Comparison of ENCODE assay signal across 8 cellular contexts in genomic region chr1:41242645-41243171, GRCh38. TPM values are rescaled to one million over a fixed set of nuclear protein-coding genes. Genes with fewer than 3 reads are reported as not detected.
DNase-seq lines count a peak whose midpoint lies in the region; ATAC-seq, FAIRE-seq and TF ChIP-seq lines count a peak whose summit lies in the region.

No MANE protein-coding gene starts in this region.

- H3K4me1 Mint-ChIP-seq in H9 (peaks cover 15 to 17% of the 10 kb centered on the region in 2 experiments), progenitor cell of endocrine pancreas (ENCODE audit: low read depth) (peaks cover 23% of the 10 kb centered on the region)

- H2AK5ac ChIP-seq in H9 (ENCODE audit: insufficient read length, low read length): no peak overlapping the region

- H3K27ac ChIP-seq in H9 (ENCODE audit: insufficient read length, low read depth, low read length) (no peak overlapping the region), fibroblast of lung (ENCODE audit: insufficient read depth, low read length) (peak overlapping the region; percentile 61)

- H2BK12ac ChIP-seq in H9 (ENCODE audit: insufficient read length, low read depth, low read length): no peak overlapping the region

- WGBS in H9 (ENCODE audit: extremely low coverage, insufficient read length, low lambda C conversion rate): no CpG with 5 or more reads among the region's 16 CpGs

- no peak overlapping the region for H2BK20ac ChIP-seq in H9 (ENCODE audit: low read depth, low read length, poor library complexity, severe bottlenecking)

- TF ChIP-seq CTCF in H9 (conservative IDR thresholded peaks at IDR 0.05) (no peak), fibroblast of lung (conservative IDR thresholded peaks at IDR 0.05 in 1 of 2, IDR thresholded peaks at IDR 0.05 in 1 of 2; ENCODE audit: low read depth in 1 of 2, low read length in 2 of 2) (no peak), progenitor cell of endocrine pancreas (IDR thresholded peaks at IDR 0.05; ENCODE audit: unreplicated experiment) (no peak)

- no peak overlapping the region for H2BK120ac ChIP-seq in H9 (ENCODE audit: low read depth, low read length, poor library complexity, severe bottlenecking)

- no peak for FAIRE-seq in frontal cortex (lab: Jason Lieb, UNC)

- no peak overlapping the region for H3K56ac ChIP-seq in H9 (ENCODE audit: insufficient read length, low read depth, low read length)

- no peak overlapping the region for H4K8ac ChIP-seq in H9 (replicated peaks; ENCODE audit: insufficient read length, low read depth, low read length)

- H3K27ac Mint-ChIP-seq in H9 (no peak overlapping the region), progenitor cell of endocrine pancreas (peak overlapping the region; percentile 43)

- H3K4me1 ChIP-seq in H9 (ENCODE audit: insufficient read depth, low read length) (peaks cover 2% of the 10 kb centered on the region; the same call in 1 of the 2 replicates), fibroblast of lung (ENCODE audit: control insufficient read depth, extremely low read depth, insufficient read depth, low read length) (peaks cover 4% of the 10 kb centered on the region)

- ATAC-seq in HG03439 (IDR thresholded peaks at IDR 0.05; ENCODE audit: unreplicated experiment): no peak

- peak overlapping the region; percentile 87 for H3K18ac ChIP-seq in H9 (ENCODE audit: insufficient read length, low read depth, low read length)

- peak overlapping the region; percentile 55 to 70 (median 64) for H3K4me3 ChIP-seq in fibroblast of lung (replicated peaks in 1 of 4; ENCODE audit: control extremely low read depth in 1 of 4, insufficient read depth in 1 of 4, low read depth in 3 of 4, low read length in 4 of 4)

- H4K5ac ChIP-seq in H9 (ENCODE audit: insufficient read length, low read depth, low read length): no peak overlapping the region

- H2BK15ac ChIP-seq in H9 (ENCODE audit: low read depth, low read length): no peak overlapping the region

- H3K79me2 ChIP-seq in H9 (ENCODE audit: insufficient read depth, low read length) (peaks cover 3% of the 10 kb centered on the region; the same call in 1 of the 2 replicates), fibroblast of lung (ENCODE audit: control insufficient read depth, insufficient read depth, low read length) (peaks cover 11% of the 10 kb centered on the region)

- no peak overlapping the region for H3K23ac ChIP-seq in H9 (ENCODE audit: insufficient read length, low read depth, low read length)

- H3K9me3 Mint-ChIP-seq in H9 (no peaks in the 10 kb centered on the region), progenitor cell of endocrine pancreas (ENCODE audit: low read depth) (no peaks in the 10 kb centered on the region)

- no peaks in the 10 kb centered on the region for H3K36me3 Mint-ChIP-seq in H9 (ENCODE audit: insufficient read depth in 1 of 3, low read depth in 3 of 3)
- H3K36me3 Mint-ChIP-seq in progenitor cell of endocrine pancreas (ENCODE audit: insufficient read depth): no peaks in the 10 kb centered on the region

- H3K4ac ChIP-seq in H9 (ENCODE audit: low read depth, low read length): no peak overlapping the region; the same call in 1 of the 2 replicates

- peaks cover 4% of the 10 kb centered on the region for H3K23me2 ChIP-seq in H9 (ENCODE audit: insufficient read length, low read depth, low read length, poor library complexity, severe bottlenecking)

- no peak overlapping the region for H3T11ph ChIP-seq in H9 (ENCODE audit: low read length)

- H3K79me1 ChIP-seq in H9 (ENCODE audit: insufficient read depth, low read depth, low read length, poor library complexity, severe bottlenecking): peaks cover 6% of the 10 kb centered on the region

- H3K27me3 Mint-ChIP-seq in H9 (ENCODE audit: low read depth) (peaks cover 28% of the 10 kb centered on the region), progenitor cell of endocrine pancreas (peaks cover 7% of the 10 kb centered on the region)

- H4K20me1 ChIP-seq in H9 (ENCODE audit: control insufficient read depth, insufficient read depth, insufficient read length): no peaks in the 10 kb centered on the region
- peaks cover 1% of the 10 kb centered on the region for H4K20me1 ChIP-seq in fibroblast of lung (ENCODE audit: control insufficient read depth, extremely low read depth, insufficient read depth, low read length)

- H4K91ac ChIP-seq in H9 (ENCODE audit: insufficient read length, low read depth, low read length): no peak overlapping the region

- H3K36me3 ChIP-seq in fibroblast of lung (ENCODE audit: control insufficient read depth, insufficient read depth, low read length): no peaks in the 10 kb centered on the region

- peak overlapping the region; percentile 92 for H3K14ac ChIP-seq in H9 (ENCODE audit: insufficient read depth, low read length)

- H3K4me3 Mint-ChIP-seq in H9 (peak overlapping the region; percentile 51 to 79), progenitor cell of endocrine pancreas (ENCODE audit: low read depth) (peak overlapping the region; percentile 71)

- H3K9me3 ChIP-seq in H9 (ENCODE audit: control insufficient read depth, low read depth, low read length) (no peaks in the 10 kb centered on the region), fibroblast of lung (ENCODE audit: control insufficient read depth, insufficient read depth, low read depth, low read length) (no peaks in the 10 kb centered on the region)

- DNase-seq in DMS79 (lab: John Stamatoyannopoulos, UW): peak; percentile 72
- DNase-seq in H9: no peak
- DNase-seq in SK-N-DZ (ENCODE audit: low spot score): peak; percentile 42
- no peak for DNase-seq in fibroblast of lung (ENCODE audit: low read depth in 2 of 2)
- DNase-seq in progenitor cell of endocrine pancreas (ENCODE audit: low spot score, unreplicated experiment): no peak
- DNase-seq in frontal cortex (ENCODE audit: low spot score in 2 of 2): no peak
- DNase-seq in NCI-H187 (lab: John Stamatoyannopoulos, UW): no peak

- peak overlapping the region; percentile 70 for H3K4me2 ChIP-seq in H9 (ENCODE audit: insufficient read depth, insufficient read length, low read length)
- H3K4me2 ChIP-seq in fibroblast of lung (ENCODE audit: extremely low read depth, insufficient read depth, low read length): peak overlapping the region; percentile 75

- no peaks in the 10 kb centered on the region for H3K27me3 ChIP-seq in H9 (ENCODE audit: insufficient read depth, low read length)
- H3K27me3 ChIP-seq in fibroblast of lung (ENCODE audit: control insufficient read depth, insufficient read depth, low read length): no peaks in the 10 kb centered on the region

- H2BK5ac ChIP-seq in H9 (ENCODE audit: insufficient read length, low read length): no peak overlapping the region

- no peak overlapping the region for H2AFZ ChIP-seq in H9 (ENCODE audit: low read length)
- H2AFZ ChIP-seq in fibroblast of lung (ENCODE audit: low read length): peak overlapping the region; percentile 94

- H3K9ac ChIP-seq in H9 (ENCODE audit: extremely low read depth, insufficient read length, low read length): peak overlapping the region; percentile 60
- peak overlapping the region; percentile 74 for H3K9ac ChIP-seq in fibroblast of lung (ENCODE audit: insufficient read depth, low read length)

RNA-seq across cellular contexts. Expression of gene SCMH1, which starts 0.6 kb away (rescaled TPM):
- total RNA-seq in H9 (2021) (16.4 and 16.5 TPM in 2 replicates), fibroblast of lung (20.0 and 24.8 TPM in 2 replicates), progenitor cell of endocrine pancreas (55.4 and 57.6 TPM in 2 replicates), frontal cortex (29.8 TPM)
- 29.6 and 34.6 TPM in 2 replicates for polyA plus RNA-seq in SK-N-DZ (2014; cell fraction: cytosol; rRNA removed)
- 31.9 and 42.3 TPM in 2 replicates for polyA plus RNA-seq in SK-N-DZ (2014; cell fraction: nucleus; rRNA removed)
- 20.8 and 27.8 TPM in 2 replicates for polyA plus RNA-seq in fibroblast of lung
- 24.7 and 24.8 TPM in 2 replicates for polyA plus RNA-seq in fibroblast of lung (2012)
- 92.1 and 146 TPM in 2 replicates for polyA minus RNA-seq in fibroblast of lung (ENCODE audit: low replicate concordance)

Comparison
In these comparisons a context has a peak if more than half of its experiments do, and no peak if none do; other contexts are left out.
1. DNase-seq: peak in DMS79 (single experiment) and SK-N-DZ (single experiment); none in H9 (single experiment), fibroblast of lung (0 of 2), progenitor cell of endocrine pancreas (single experiment), frontal cortex (0 of 2) and NCI-H187 (0 of 2).